In the genomic region with DNA sequence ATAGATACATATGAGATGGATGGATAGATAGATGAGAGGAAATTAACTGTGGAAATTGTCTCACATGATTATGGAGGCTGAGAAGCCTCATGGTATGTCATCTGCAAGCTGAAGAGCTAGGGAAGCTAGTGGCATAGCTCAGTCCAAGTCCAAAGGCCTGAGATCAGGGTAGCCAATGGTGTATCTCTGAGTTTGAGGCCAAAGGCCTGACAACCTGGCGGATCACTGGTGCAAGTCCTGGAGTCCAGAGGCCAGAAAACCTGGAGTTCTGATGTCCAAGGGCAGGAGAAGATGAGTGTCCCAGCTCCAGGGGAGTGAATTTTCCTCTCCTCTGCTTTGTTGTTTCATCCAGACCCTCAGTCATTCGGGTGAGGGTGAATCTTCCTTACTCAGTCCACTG, we compare ENCODE assay signal across 32 cellular contexts. TPM values are rescaled to one million over a fixed set of nuclear protein-coding genes. Genes with fewer than 3 reads are reported as not detected.
"Had no signal": no experiment of that assay in that cellular context is flagged by ENCODE, and none has a peak within 500 bp of the region (broad histone marks: within the 10 kb centered on the region; RNA-seq: fewer than 3 reads in every experiment).

No MANE protein-coding gene starts in this region.

- H3K27me3 ChIP-seq: brain microvascular endothelial cell, esophagus squamous epithelium had no signal

- H3K4me1 Mint-ChIP-seq: activated CD8-positive, alpha-beta memory T cell treated with anti-CD3 and anti-CD28 coated beads, Interleukin-2, amount 10 ng/mL, durations not matched to agents 7 days and 5 days had no signal

- H3K4me1 ChIP-seq: esophagus squamous epithelium had no signal

- DNase-seq: activated B cell treated with CpG ODN at 0.5 μM for 24 hours; activated CD4-positive, alpha-beta T cell treated with anti-CD3 and anti-CD28 coated beads for 48 hours; activated CD4-positive, alpha-beta T cell treated with anti-CD3 and anti-CD28 coated beads, Interleukin-2, amount 50 U/mL, for 1 hour; activated CD4-positive, alpha-beta T cell treated with anti-CD3 and anti-CD28 coated beads, Interleukin-2, amount 50 U/mL, for 48 hours; activated CD8-positive, alpha-beta memory T cell treated with anti-CD3 and anti-CD28 coated beads, Interleukin-2, amount 10 ng/mL, durations not matched to agents 7 days and 5 days; activated CD8-positive, alpha-beta memory T cell treated with anti-CD3 and anti-CD28 coated beads, Interleukin-2, amount 50 U/mL, for 4 hours; activated CD8-positive, alpha-beta T cell treated with anti-CD3 and anti-CD28 coated beads for 36 hours; activated gamma-delta T cell; activated naive CD4-positive, alpha-beta T cell; activated naive CD4-positive, alpha-beta T cell treated with anti-CD3 and anti-CD28 coated beads, Interleukin-2, amount 50 U/mL, for 16 hours; activated T-cell treated with anti-CD3 and anti-CD28 coated beads for 4 hours; activated T-cell treated with anti-CD3 and anti-CD28 coated beads, Interleukin-2, amount 50 U/mL, for 24 hours; activated T-cell treated with anti-CD3 and anti-CD28 coated beads, Interleukin-2, amount 50 U/mL, for 72 hours; amniotic stem cell; brain microvascular endothelial cell; cortex of kidney; dermis blood vessel endothelial cell; effector CD4-positive, alpha-beta T cell; effector memory CD8-positive, alpha-beta T cell; erythroblast; esophagus squamous epithelium; foreskin melanocyte; T-helper 1 cell; T-helper 17 cell; T1000; WERI-Rb-1 had no signal

- H3K4me3 ChIP-seq: esophagus squamous epithelium had no signal

- FAIRE-seq: astrocyte, colon had no signal

- H3K9me3 Mint-ChIP-seq: activated B cell treated with CpG ODN at 0.5 μM for 24 hours; activated CD8-positive, alpha-beta T cell treated with anti-CD3 and anti-CD28 coated beads for 36 hours; activated T-cell treated with anti-CD3 and anti-CD28 coated beads, Interleukin-2, amount 50 U/mL, for 24 hours; activated T-cell treated with anti-CD3 and anti-CD28 coated beads, Interleukin-2, amount 50 U/mL, for 72 hours; effector memory CD8-positive, alpha-beta T cell; T-helper 2 cell treated with Interferon-gamma antibody and Interleukin-4, amounts not matched to agents 5 μg/mL and 100 μg/mL, for 36 hours had no signal

- ATAC-seq: activated CD4-positive, CD25-positive, alpha-beta regulatory T cell treated with anti-CD3 and anti-CD28 coated beads, Interleukin-2, amount 50 U/mL, for 24 hours; activated CD8-positive, alpha-beta memory T cell treated with anti-CD3 and anti-CD28 coated beads, Interleukin-2, amount 10 ng/mL, durations not matched to agents 7 days and 5 days; activated CD8-positive, alpha-beta T cell treated with anti-CD3 and anti-CD28 coated beads for 36 hours; activated T-cell treated with anti-CD3 and anti-CD28 coated beads, Interleukin-2, amount 50 U/mL, for 72 hours; effector memory CD8-positive, alpha-beta T cell; T-helper 17 cell had no signal

- H3K27ac Mint-ChIP-seq: activated B cell treated with CpG ODN at 0.5 μM for 24 hours; activated CD8-positive, alpha-beta memory T cell treated with anti-CD3 and anti-CD28 coated beads, Interleukin-2, amount 10 ng/mL, durations not matched to agents 7 days and 5 days; activated CD8-positive, alpha-beta T cell treated with anti-CD3 and anti-CD28 coated beads for 36 hours; activated naive CD8-positive, alpha-beta T cell; activated T-cell treated with anti-CD3 and anti-CD28 coated beads, Interleukin-2, amount 50 U/mL, for 24 hours; activated T-cell treated with anti-CD3 and anti-CD28 coated beads, Interleukin-2, amount 50 U/mL, for 72 hours; effector memory CD8-positive, alpha-beta T cell; T-helper 17 cell; T-helper 2 cell treated with Interferon-gamma antibody and Interleukin-4, amounts not matched to agents 5 μg/mL and 100 μg/mL, for 36 hours had no signal

- H3K4me3 Mint-ChIP-seq: activated B cell treated with CpG ODN at 0.5 μM for 24 hours; activated CD8-positive, alpha-beta memory T cell treated with anti-CD3 and anti-CD28 coated beads, Interleukin-2, amount 10 ng/mL, durations not matched to agents 7 days and 5 days; activated CD8-positive, alpha-beta T cell treated with anti-CD3 and anti-CD28 coated beads for 36 hours; activated naive CD8-positive, alpha-beta T cell; activated T-cell treated with anti-CD3 and anti-CD28 coated beads, Interleukin-2, amount 50 U/mL, for 24 hours; activated T-cell treated with anti-CD3 and anti-CD28 coated beads, Interleukin-2, amount 50 U/mL, for 72 hours; effector memory CD8-positive, alpha-beta T cell; T-helper 17 cell; T-helper 2 cell treated with Interferon-gamma antibody and Interleukin-4, amounts not matched to agents 5 μg/mL and 100 μg/mL, for 36 hours had no signal

- H3K36me3 Mint-ChIP-seq: activated CD8-positive, alpha-beta memory T cell treated with anti-CD3 and anti-CD28 coated beads, Interleukin-2, amount 10 ng/mL, durations not matched to agents 7 days and 5 days; activated naive CD8-positive, alpha-beta T cell had no signal

- H3K9me3 ChIP-seq: esophagus squamous epithelium had no signal

- H3K27ac ChIP-seq: brain microvascular endothelial cell, esophagus squamous epithelium, WERI-Rb-1 had no signal

- H3K27me3 Mint-ChIP-seq: activated B cell treated with CpG ODN at 0.5 μM for 24 hours; activated CD8-positive, alpha-beta memory T cell treated with anti-CD3 and anti-CD28 coated beads, Interleukin-2, amount 10 ng/mL, durations not matched to agents 7 days and 5 days; activated CD8-positive, alpha-beta T cell treated with anti-CD3 and anti-CD28 coated beads for 36 hours; activated naive CD8-positive, alpha-beta T cell; activated T-cell treated with anti-CD3 and anti-CD28 coated beads, Interleukin-2, amount 50 U/mL, for 24 hours; effector memory CD8-positive, alpha-beta T cell; T-helper 17 cell had no signal

- H3K36me3 ChIP-seq: brain microvascular endothelial cell, esophagus squamous epithelium, WERI-Rb-1 had no signal

RNA-seq across cellular contexts. Expression of gene SPOCD1, which starts 43.9 kb away (rescaled TPM):
- total RNA-seq: activated B cell treated with CpG ODN at 0.5 μM for 24 hours; activated CD8-positive, alpha-beta memory T cell treated with anti-CD3 and anti-CD28 coated beads for 36 hours; activated CD8-positive, alpha-beta memory T cell treated with anti-CD3 and anti-CD28 coated beads, Interleukin-2, amount 10 ng/mL, durations not matched to agents 7 days and 5 days; activated CD8-positive, alpha-beta T cell treated with anti-CD3 and anti-CD28 coated beads for 36 hours had no signal
